ENCODE assay signal across 19 cellular contexts in genomic region chr4:152281211-152281610, GRCh38.
"Had no signal": no experiment of that assay in that cellular context is flagged by ENCODE, and none has a peak within 500 bp of the region (broad histone marks: within the 10 kb centered on the region; RNA-seq: fewer than 3 reads in every experiment).

No MANE protein-coding gene starts in this region.

- DNase-seq: activated B cell treated with CpG ODN at 0.5 μM for 24 hours; activated CD4-positive, alpha-beta T cell treated with anti-CD3 and anti-CD28 coated beads, Interleukin-2, amount 10 ng/mL, durations not matched to agents 24 days and 14 days; activated effector memory CD4-positive, alpha-beta T cell treated with Interleukin-2 at 50 U/mL for 16 hours; activated T-cell treated with anti-CD3 and anti-CD28 coated beads for 4 hours; left colon; lower lobe of right lung; midbrain; pancreas; stimulated activated CD4-positive, alpha-beta T cell treated with anti-CD3 and anti-CD28 coated beads, Interleukin-12 subunit alpha, Interleukin-12 subunit beta, amount 100 ng/mL, for 4 hours; stimulated activated CD4-positive, alpha-beta T cell treated with anti-CD3 and anti-CD28 coated beads, Interleukin-2, amount 100 ng/mL, for 24 hours; stimulated activated naive B cell treated with anti-CD40 and anti-IgM and Interleukin-4, amounts not matched to agents 10 μg/mL and 1 μg/mL and 100 μg/mL, for 72 hours; thyroid gland had no signal

- ATAC-seq: esophagus mucosa; left colon; lower lobe of right lung; pancreas; SK-N-SH treated with all-trans-retinoic acid at 6 μM for 48 hours; stimulated activated naive B cell treated with anti-CD40 and anti-IgM and Interleukin-4, amounts not matched to agents 10 μg/mL and 1 μg/mL and 100 μg/mL, for 72 hours had no signal

- H3K27me3 ChIP-seq: ascending aorta, cardiac muscle cell, pancreas, thyroid gland had no signal

- H3K9me3 Mint-ChIP-seq: activated B cell treated with CpG ODN at 0.5 μM for 24 hours; stimulated activated naive B cell treated with anti-CD40 and anti-IgM and Interleukin-4, amounts not matched to agents 10 μg/mL and 1 μg/mL and 100 μg/mL, for 72 hours had no signal

- H3K4me3 Mint-ChIP-seq: activated B cell treated with CpG ODN at 0.5 μM for 24 hours; activated CD4-positive, alpha-beta T cell treated with anti-CD3 and anti-CD28 coated beads, Interleukin-2, amount 10 ng/mL, durations not matched to agents 24 days and 14 days; stimulated activated naive B cell treated with anti-CD40 and anti-IgM and Interleukin-4, amounts not matched to agents 10 μg/mL and 1 μg/mL and 100 μg/mL, for 72 hours had no signal

- H3K27ac ChIP-seq: ascending aorta, cardiac muscle cell, lower lobe of right lung, pancreas, thyroid gland had no signal

- H3K4me1 Mint-ChIP-seq: activated B cell treated with CpG ODN at 0.5 μM for 24 hours had no signal

- H3K9me3 ChIP-seq: ascending aorta, lower lobe of right lung, pancreas, thyroid gland had no signal

- H3K4me3 ChIP-seq: ascending aorta, cardiac muscle cell, lower lobe of right lung, pancreas, thyroid gland had no signal

- H3K27me3 Mint-ChIP-seq: activated CD4-positive, alpha-beta T cell treated with anti-CD3 and anti-CD28 coated beads, Interleukin-2, amount 10 ng/mL, durations not matched to agents 24 days and 14 days had no signal

- H3K36me3 ChIP-seq: ascending aorta, cardiac muscle cell, lower lobe of right lung, pancreas, thyroid gland had no signal

- FAIRE-seq: colon, endometrium, pancreas, TTC549 had no signal

- H3K27ac Mint-ChIP-seq: activated B cell treated with CpG ODN at 0.5 μM for 24 hours; activated CD4-positive, alpha-beta T cell treated with anti-CD3 and anti-CD28 coated beads, Interleukin-2, amount 10 ng/mL, durations not matched to agents 24 days and 14 days; stimulated activated naive B cell treated with anti-CD40 and anti-IgM and Interleukin-4, amounts not matched to agents 10 μg/mL and 1 μg/mL and 100 μg/mL, for 72 hours had no signal
